ENCODE assay signal across 9 cellular contexts in genomic region chr12:84912191-84913142, GRCh38. TPM values are rescaled to one million over a fixed set of nuclear protein-coding genes. Genes with fewer than 3 reads are reported as not detected.
DNase-seq lines count a peak whose midpoint lies in the region; ATAC-seq and FAIRE-seq lines count a peak whose summit lies in the region.
"Had no signal": no experiment of that assay in that cellular context is flagged by ENCODE, and none has a peak within 500 bp of the region (broad histone marks: within the 10 kb centered on the region; RNA-seq: fewer than 3 reads in every experiment).

Gene SLC6A15 (minus strand): TSS chr12:84912799. CDS start chr12:84892120, 20,679 bp downstream.

- H3K4me1 Mint-ChIP-seq in activated naive CD4-positive, alpha-beta T cell treated with anti-CD3 and anti-CD28 coated beads for 36 hours (ENCODE audit: low read depth): peaks cover 10% of the 10 kb centered on the region
- H3K4me1 Mint-ChIP-seq in activated T-cell treated with anti-CD3 and anti-CD28 coated beads, Interleukin-2, amount 50 U/mL, for 4 hours (ENCODE audit: low read depth): no peaks in the 10 kb centered on the region

- H3K9me3 Mint-ChIP-seq in activated naive CD4-positive, alpha-beta T cell treated with anti-CD3 and anti-CD28 coated beads for 36 hours: no peaks in the 10 kb centered on the region
- no peaks in the 10 kb centered on the region for H3K9me3 Mint-ChIP-seq in activated T-cell treated with anti-CD3 and anti-CD28 coated beads, Interleukin-2, amount 50 U/mL, for 4 hours
- H3K9me3 Mint-ChIP-seq: activated naive CD4-positive, alpha-beta T cell treated with anti-CD3 and anti-CD28 coated beads, Interleukin-2, amount 50 U/mL, for 24 hours had no signal

- peak; percentile 20 for DNase-seq in activated naive CD4-positive, alpha-beta T cell treated with anti-CD3 and anti-CD28 coated beads for 36 hours
- DNase-seq in activated naive CD4-positive, alpha-beta T cell treated with Interleukin-2 at 50 U/mL for 16 hours: no peak
- peak; percentile 16 for DNase-seq in NCI-H187 treated with DMSO at 0.1 percent for 48 hours (lab: John Stamatoyannopoulos, UW)
- no peak for DNase-seq in activated T-cell treated with anti-CD3 and anti-CD28 coated beads, Interleukin-2, amount 50 U/mL, for 4 hours
- peak; percentile 60 to 68 for DNase-seq in frontal cortex (ENCODE audit: low spot score in 2 of 2)
- no peak for DNase-seq in HT-29 (ENCODE audit: low spot score)
- DNase-seq in NCI-H226: no peak

- CTCF ChIA-PET in activated naive CD4-positive, alpha-beta T cell treated with anti-CD3 and anti-CD28 coated beads for 36 hours (lab: Charles Lee): interaction anchor here (0.6 to 1.6 kb wide), 2 partner anchors 117 to 167 kb away, joined by 3 to 4 read pairs; no protein-coding TSS in a partner anchor

- no peak within 1 kb of the TSS for H3K27ac Mint-ChIP-seq in activated naive CD4-positive, alpha-beta T cell treated with anti-CD3 and anti-CD28 coated beads for 36 hours
- H3K27ac Mint-ChIP-seq: activated naive CD4-positive, alpha-beta T cell treated with anti-CD3 and anti-CD28 coated beads, Interleukin-2, amount 50 U/mL, for 24 hours had no signal

- no peaks in the 10 kb centered on the region for H3K36me3 ChIP-seq in neuron (ENCODE audit: insufficient read depth, low read length)

- H3K4me3 Mint-ChIP-seq in activated naive CD4-positive, alpha-beta T cell treated with anti-CD3 and anti-CD28 coated beads for 36 hours: peak within 1 kb of the TSS; percentile 45
- no peak within 1 kb of the TSS for H3K4me3 Mint-ChIP-seq in activated T-cell treated with anti-CD3 and anti-CD28 coated beads, Interleukin-2, amount 50 U/mL, for 4 hours
- H3K4me3 Mint-ChIP-seq: activated naive CD4-positive, alpha-beta T cell treated with anti-CD3 and anti-CD28 coated beads, Interleukin-2, amount 50 U/mL, for 24 hours had no signal

- FAIRE-seq in frontal cortex (lab: Jason Lieb, UNC): no peak

- H3K36me3 Mint-ChIP-seq in activated naive CD4-positive, alpha-beta T cell treated with anti-CD3 and anti-CD28 coated beads for 36 hours (ENCODE audit: low read depth): no peaks in the 10 kb centered on the region
- H3K36me3 Mint-ChIP-seq in activated T-cell treated with anti-CD3 and anti-CD28 coated beads, Interleukin-2, amount 50 U/mL, for 4 hours (ENCODE audit: insufficient read depth): no peaks in the 10 kb centered on the region
- H3K36me3 Mint-ChIP-seq: activated naive CD4-positive, alpha-beta T cell treated with anti-CD3 and anti-CD28 coated beads, Interleukin-2, amount 50 U/mL, for 24 hours had no signal

- no peaks in the 10 kb centered on the region for H3K9me3 ChIP-seq in neuron (ENCODE audit: low read length)

- H3K27me3 Mint-ChIP-seq in activated naive CD4-positive, alpha-beta T cell treated with anti-CD3 and anti-CD28 coated beads for 36 hours (ENCODE audit: low read depth): peaks cover 36% of the 10 kb centered on the region
- H3K27me3 Mint-ChIP-seq in activated T-cell treated with anti-CD3 and anti-CD28 coated beads, Interleukin-2, amount 50 U/mL, for 4 hours (ENCODE audit: low read depth): peaks cover 32% of the 10 kb centered on the region

- peak within 1 kb of the TSS; percentile 97 for H2AFZ ChIP-seq in neuron (ENCODE audit: low read depth, low read length)

- peaks cover 7% of the 10 kb centered on the region for H3K4me1 ChIP-seq in neuron (ENCODE audit: insufficient read depth, low read length)

- ATAC-seq in activated T-cell treated with anti-CD3 and anti-CD28 coated beads, Interleukin-2, amount 50 U/mL, for 4 hours: peak; percentile 48 to 58

- H3K4me3 ChIP-seq in neuron (ENCODE audit: low read length): peak within 1 kb of the TSS; percentile 85

- intact Hi-C loops in activated naive CD4-positive, alpha-beta T cell treated with anti-CD3 and anti-CD28 coated beads for 36 hours (cut with micrococcal nuclease): no loop called here

- no peaks in the 10 kb centered on the region for H3K27me3 ChIP-seq in neuron (ENCODE audit: insufficient read depth, low read length)

RNA-seq across cellular contexts. Expression of gene SLC6A15, which starts in this region (rescaled TPM):
- total RNA-seq in activated naive CD4-positive, alpha-beta T cell treated with anti-CD3 and anti-CD28 coated beads for 36 hours: under 1 TPM in 1 of 2 experiments, not detected in 1; 0.30 TPM
- total RNA-seq in activated T-cell treated with anti-CD3 and anti-CD28 coated beads, Interleukin-2, amount 50 U/mL, for 4 hours: under 1 TPM in 1 of 3 donors, not detected in 2; 0.11 TPM
- 81.1 TPM for total RNA-seq in frontal cortex
- total RNA-seq in HT-29 (2014; rRNA removed; shearing (Covaris generic)): not detected in 2 replicates

Comparison
In these comparisons a context has a peak if more than half of its experiments do, and no peak if none do; other contexts are left out.
1. RNA of gene SLC6A15 (total RNA-seq): 81.1 TPM in frontal cortex (single experiment); 0.30 TPM in activated naive CD4-positive, alpha-beta T cell treated with anti-CD3 and anti-CD28 coated beads for 36 hours, 0.11 TPM in activated T-cell treated with anti-CD3 and anti-CD28 coated beads, Interleukin-2, amount 50 U/mL, for 4 hours and not detected in HT-29; every median in the first group is over 10 times any median in the second.
2. Peak in DNase-seq in activated naive CD4-positive, alpha-beta T cell treated with anti-CD3 and anti-CD28 coated beads for 36 hours; RNA of the gene not detected or under 1 TPM.
3. Peak in ATAC-seq in activated T-cell treated with anti-CD3 and anti-CD28 coated beads, Interleukin-2, amount 50 U/mL, for 4 hours; RNA of the gene not detected or under 1 TPM.
4. DNase-seq: peak in NCI-H187 treated with DMSO at 0.1 percent for 48 hours (single experiment) and frontal cortex (2 of 2); none in activated naive CD4-positive, alpha-beta T cell treated with Interleukin-2 at 50 U/mL for 16 hours (single experiment), activated T-cell treated with anti-CD3 and anti-CD28 coated beads, Interleukin-2, amount 50 U/mL, for 4 hours (single experiment), HT-29 (single experiment) and NCI-H226 (single experiment).